1 cellular context compared by ENCODE assay signal in the genomic region with DNA sequence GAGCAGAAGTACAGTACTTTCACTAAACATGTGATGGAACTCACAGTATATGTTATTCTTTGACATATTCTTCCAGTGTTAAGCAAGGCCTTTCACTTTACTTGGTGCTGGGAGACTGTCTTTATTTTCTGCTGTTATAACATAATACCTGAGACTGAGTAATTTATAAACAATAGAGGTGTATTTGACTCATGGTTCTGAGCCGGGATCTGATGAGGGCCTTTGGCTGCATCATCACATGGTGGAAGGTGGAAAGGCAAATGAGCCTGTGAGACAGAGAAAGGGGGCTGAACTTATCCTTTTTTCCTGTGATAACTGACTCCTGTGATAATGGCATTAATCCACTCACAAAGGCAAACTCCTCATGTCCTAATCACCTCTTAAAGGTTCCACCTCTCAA.
A peak's percentile ranks its signal among the peaks of the same experiment; 100 is the strongest.
TF ChIP-seq lines count a peak whose summit lies in the region.

No MANE protein-coding gene starts in this region.

TF ChIP-seq in K562, 482 proteins besides CTCF, POLR2A, EP300 and RAD21:
- TF ChIP-seq SMARCA4 (IDR thresholded peaks at IDR 0.05) (no peak), RBFOX2 (IDR thresholded peaks at IDR 0.05; ENCODE audit: low read depth, low read length) (0 out of 2 replicates have a peak, but pooled peaks have one; percentile 28), KDM4B (IDR thresholded peaks at IDR 0.05; ENCODE audit: borderline replicate concordance in 2 of 2, low read depth in 1 of 2) (no peak)
- TF ChIP-seq, protein P1, sequence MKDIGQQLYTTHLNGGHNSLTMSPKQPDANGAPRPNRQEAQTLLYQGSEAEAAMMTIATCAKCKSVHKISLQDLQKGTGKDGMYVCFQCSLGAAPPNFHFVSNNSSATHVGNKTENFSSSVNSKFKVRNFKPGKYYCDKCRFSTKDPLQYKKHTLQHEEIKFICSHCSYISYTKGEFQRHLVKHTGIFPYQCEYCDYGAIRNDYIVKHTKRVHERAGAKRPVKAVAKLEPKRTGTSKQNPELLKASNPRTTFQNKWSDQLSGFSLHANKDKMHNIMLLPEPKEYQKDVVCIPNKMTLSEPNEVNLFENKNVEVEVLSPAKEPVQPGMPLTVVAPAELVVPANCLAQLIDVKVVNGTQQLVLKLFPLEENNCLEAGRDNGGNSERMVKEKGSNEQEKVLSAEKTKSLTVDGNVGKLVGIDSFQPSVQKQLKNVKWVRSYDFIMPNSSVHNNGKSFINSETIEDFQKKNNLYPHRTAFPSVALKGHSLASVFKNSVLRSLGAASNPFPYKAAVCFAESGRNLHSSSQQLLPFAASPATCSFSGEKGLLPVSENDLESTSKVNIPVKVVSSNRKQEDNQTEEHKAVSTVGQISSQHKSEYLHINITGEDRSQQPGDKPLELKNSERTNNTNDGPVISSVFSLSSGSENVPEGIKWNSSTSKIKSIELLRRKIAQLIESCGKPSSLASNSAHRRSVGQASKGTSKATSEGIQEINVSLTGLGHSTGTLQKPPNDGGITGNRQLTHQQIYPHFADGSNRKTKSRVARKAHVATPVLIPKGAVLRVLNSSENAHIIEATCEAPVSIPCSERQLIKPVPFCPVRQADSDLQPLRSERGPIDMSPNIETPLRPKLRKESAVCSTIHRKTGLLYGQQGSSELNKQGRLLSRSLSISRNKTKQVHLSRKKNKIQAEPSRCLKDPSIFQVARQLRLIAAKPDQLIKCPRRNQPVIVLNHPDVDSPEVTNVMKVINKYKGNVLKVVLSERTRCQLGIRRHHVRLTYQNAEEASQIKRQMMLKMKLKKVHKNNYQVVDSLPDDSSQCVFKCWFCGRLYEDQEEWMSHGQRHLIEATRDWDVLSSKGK (CRISPR knock-in tag; IDR thresholded peaks at IDR 0.05) = no peak
